In genomic region chrX:26254436-26254835, GRCh38 we compare ENCODE assay signal across 28 cellular contexts. TPM values are rescaled to one million over a fixed set of nuclear protein-coding genes. Genes with fewer than 3 reads are reported as not detected.
"Had no signal": no experiment of that assay in that cellular context is flagged by ENCODE, and none has a peak within 500 bp of the region (broad histone marks: within the 10 kb centered on the region; RNA-seq: fewer than 3 reads in every experiment).

No MANE protein-coding gene starts in this region.

- H3K4me3 ChIP-seq: breast epithelium had no signal

- H3K9me3 ChIP-seq: breast epithelium had no signal

- H3K4me1 ChIP-seq: breast epithelium had no signal

- H3K9ac ChIP-seq: KMS-11 had no signal

- DNase-seq: activated CD4-positive, alpha-beta T cell treated with anti-CD3 and anti-CD28 coated beads for 48 hours; activated CD4-positive, alpha-beta T cell treated with anti-CD3 and anti-CD28 coated beads, Interleukin-2, amount 50 U/mL, for 48 hours; activated CD4-positive, CD25-positive, alpha-beta regulatory T cell treated with anti-CD3 and anti-CD28 coated beads, Interleukin-2, amount 50 U/mL, for 72 hours; activated CD8-positive, alpha-beta memory T cell treated with anti-CD3 and anti-CD28 coated beads, Interleukin-2, amount 10 ng/mL, durations not matched to agents 7 days and 5 days; activated effector memory CD4-positive, alpha-beta T cell treated with Interleukin-2 at 50 U/mL for 16 hours; activated naive CD4-positive, alpha-beta T cell; activated T-cell treated with anti-CD3 and anti-CD28 coated beads, Interleukin-2, amount 50 U/mL, for 24 hours; aorta; central memory CD4-positive, alpha-beta T cell; NCI-H1092; NCI-H1417; NCI-H2029; NCI-H2107; NCI-H2171 treated with DMSO at 0.1 percent for 48 hours; NCI-H226; NCI-H526; NCI-H774; NK-92 treated with Interleukin-12 subunit alpha and Interleukin-12 subunit beta, amount 100 ng/mL, for 24 hours; OCI-M1; SHP77 treated with DMSO at 0.1 percent for 48 hours had no signal

- H3K36me3 ChIP-seq: breast epithelium had no signal

- ATAC-seq: activated CD8-positive, alpha-beta memory T cell treated with anti-CD3 and anti-CD28 coated beads, Interleukin-2, amount 10 ng/mL, durations not matched to agents 7 days and 5 days; Panc1; WTC11 had no signal

- H3K4me2 ChIP-seq: KMS-11 had no signal

- H3K27ac ChIP-seq: breast epithelium, KMS-11 had no signal

RNA-seq across cellular contexts. Expression of gene MAGEB5, which starts 38.5 kb away (rescaled TPM):
- total RNA-seq: activated CD8-positive, alpha-beta memory T cell treated with anti-CD3 and anti-CD28 coated beads, Interleukin-2, amount 10 ng/mL, durations not matched to agents 7 days and 5 days; activated T-helper 1 cell treated with anti-CD3 and anti-CD28 coated beads, Interleukin-12 subunit alpha, Interleukin-12 subunit beta, Interleukin-2, Interleukin-4 antibody, amounts not matched to agents 30 ng/mL and 10 ng/mL and 1 ng/mL, durations not matched to agents 14 hours and 24 hours and 36 hours; aorta; breast epithelium; MCF 10A; NCI-H460; SK-MEL-5; WTC11 had no signal
- polyA plus RNA-seq: aorta had no signal
